ENCODE assay signal across 1 cellular context in the genomic region with DNA sequence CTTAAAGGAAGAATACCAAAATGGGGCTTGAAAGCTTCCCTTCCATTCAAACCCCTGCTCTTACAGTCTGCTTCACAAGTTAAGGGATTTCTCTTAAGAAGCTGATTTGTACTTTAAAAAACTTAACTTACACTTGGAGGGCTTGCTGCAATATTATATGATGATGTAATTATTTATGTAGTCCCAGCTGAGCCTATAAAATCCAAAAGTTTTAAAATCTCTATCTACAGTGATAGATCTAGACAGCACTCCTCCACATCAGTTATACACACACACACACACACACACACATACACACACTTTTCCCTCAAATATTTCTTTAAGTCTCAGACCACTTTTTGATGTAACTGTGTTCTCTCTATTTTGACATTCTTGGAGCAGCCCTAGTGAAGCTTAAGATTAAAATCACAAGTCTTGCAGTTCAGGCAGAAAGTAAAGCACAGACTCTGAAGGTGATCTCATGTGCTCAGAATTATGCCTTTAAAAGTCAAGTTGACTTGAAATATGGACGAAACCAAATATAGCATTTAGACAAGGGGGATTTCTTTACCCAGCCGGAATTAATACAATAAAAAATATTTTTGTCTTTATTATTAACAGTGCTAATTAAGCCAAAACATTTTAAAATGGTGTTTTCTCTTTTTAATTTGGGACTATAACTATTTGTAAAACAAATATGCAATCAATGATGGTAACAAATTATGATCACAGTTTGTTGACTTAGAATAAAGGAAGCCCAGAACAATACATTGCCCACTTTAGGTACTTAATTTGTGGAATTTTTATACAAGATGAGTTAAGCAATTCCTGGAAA.
TF ChIP-seq lines count a peak whose summit lies in the region.

No MANE protein-coding gene starts in this region.

TF ChIP-seq in HEK293, 187 proteins besides CTCF, POLR2A, EP300 and RAD21 (continued from another document):
- no peak for TF ChIP-seq ZNF280D (tag by site-specific recombination; IDR thresholded peaks at IDR 0.05)
- no peak for TF ChIP-seq GLI4 (tag by site-specific recombination; IDR thresholded peaks at IDR 0.05)
- no peak for TF ChIP-seq OVOL3 (tag by site-specific recombination; IDR thresholded peaks at IDR 0.05)
- no peak for TF ChIP-seq ZNF350 (tag by site-specific recombination; IDR thresholded peaks at IDR 0.05)
- TF ChIP-seq, protein P1, sequence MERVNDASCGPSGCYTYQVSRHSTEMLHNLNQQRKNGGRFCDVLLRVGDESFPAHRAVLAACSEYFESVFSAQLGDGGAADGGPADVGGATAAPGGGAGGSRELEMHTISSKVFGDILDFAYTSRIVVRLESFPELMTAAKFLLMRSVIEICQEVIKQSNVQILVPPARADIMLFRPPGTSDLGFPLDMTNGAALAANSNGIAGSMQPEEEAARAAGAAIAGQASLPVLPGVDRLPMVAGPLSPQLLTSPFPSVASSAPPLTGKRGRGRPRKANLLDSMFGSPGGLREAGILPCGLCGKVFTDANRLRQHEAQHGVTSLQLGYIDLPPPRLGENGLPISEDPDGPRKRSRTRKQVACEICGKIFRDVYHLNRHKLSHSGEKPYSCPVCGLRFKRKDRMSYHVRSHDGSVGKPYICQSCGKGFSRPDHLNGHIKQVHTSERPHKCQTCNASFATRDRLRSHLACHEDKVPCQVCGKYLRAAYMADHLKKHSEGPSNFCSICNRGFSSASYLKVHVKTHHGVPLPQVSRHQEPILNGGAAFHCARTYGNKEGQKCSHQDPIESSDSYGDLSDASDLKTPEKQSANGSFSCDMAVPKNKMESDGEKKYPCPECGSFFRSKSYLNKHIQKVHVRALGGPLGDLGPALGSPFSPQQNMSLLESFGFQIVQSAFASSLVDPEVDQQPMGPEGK (tag by site-specific recombination; IDR thresholded peaks at IDR 0.05): no peak
- TF ChIP-seq ZNF600 (tag by site-specific recombination; IDR thresholded peaks at IDR 0.05): no peak
- TF ChIP-seq KLF10 (tag by site-specific recombination; IDR thresholded peaks at IDR 0.05): no peak
- no peak for TF ChIP-seq WT1 (tag by site-specific recombination; IDR thresholded peaks at IDR 0.05)
- TF ChIP-seq, protein P2, sequence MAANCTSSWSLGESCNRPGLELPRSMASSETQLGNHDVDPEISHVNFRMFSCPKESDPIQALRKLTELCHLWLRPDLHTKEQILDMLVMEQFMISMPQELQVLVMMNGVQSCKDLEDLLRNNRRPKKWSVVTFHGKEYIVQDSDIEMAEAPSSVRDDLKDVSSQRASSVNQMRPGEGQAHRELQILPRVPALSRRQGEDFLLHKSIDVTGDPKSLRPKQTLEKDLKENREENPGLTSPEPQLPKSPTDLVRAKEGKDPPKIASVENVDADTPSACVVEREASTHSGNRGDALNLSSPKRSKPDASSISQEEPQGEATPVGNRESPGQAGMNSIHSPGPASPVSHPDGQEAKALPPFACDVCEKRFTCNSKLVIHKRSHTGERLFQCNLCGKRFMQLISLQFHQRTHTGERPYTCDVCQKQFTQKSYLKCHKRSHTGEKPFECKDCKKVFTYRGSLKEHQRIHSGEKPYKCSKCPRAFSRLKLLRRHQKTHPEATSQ (tag by site-specific recombination; IDR thresholded peaks at IDR 0.05): no peak
- no peak for TF ChIP-seq ZNF510 (tag by site-specific recombination; IDR thresholded peaks at IDR 0.05; ENCODE audit: insufficient replicate concordance)
- TF ChIP-seq ZNF157 (tag by site-specific recombination; IDR thresholded peaks at IDR 0.05): no peak
- TF ChIP-seq MYNN (tag by site-specific recombination; IDR thresholded peaks at IDR 0.05; ENCODE audit: borderline replicate concordance): no peak
- TF ChIP-seq GLIS1 (tag by site-specific recombination; IDR thresholded peaks at IDR 0.05): peak; percentile 58
- no peak for TF ChIP-seq INSM2 (tag by site-specific recombination; IDR thresholded peaks at IDR 0.05)
- TF ChIP-seq ZNF791 (tag by site-specific recombination; IDR thresholded peaks at IDR 0.05): no peak
- no peak for TF ChIP-seq ZNF184 (tag by site-specific recombination; IDR thresholded peaks at IDR 0.05)
